7 cellular contexts compared by ENCODE assay signal in the genomic region with DNA sequence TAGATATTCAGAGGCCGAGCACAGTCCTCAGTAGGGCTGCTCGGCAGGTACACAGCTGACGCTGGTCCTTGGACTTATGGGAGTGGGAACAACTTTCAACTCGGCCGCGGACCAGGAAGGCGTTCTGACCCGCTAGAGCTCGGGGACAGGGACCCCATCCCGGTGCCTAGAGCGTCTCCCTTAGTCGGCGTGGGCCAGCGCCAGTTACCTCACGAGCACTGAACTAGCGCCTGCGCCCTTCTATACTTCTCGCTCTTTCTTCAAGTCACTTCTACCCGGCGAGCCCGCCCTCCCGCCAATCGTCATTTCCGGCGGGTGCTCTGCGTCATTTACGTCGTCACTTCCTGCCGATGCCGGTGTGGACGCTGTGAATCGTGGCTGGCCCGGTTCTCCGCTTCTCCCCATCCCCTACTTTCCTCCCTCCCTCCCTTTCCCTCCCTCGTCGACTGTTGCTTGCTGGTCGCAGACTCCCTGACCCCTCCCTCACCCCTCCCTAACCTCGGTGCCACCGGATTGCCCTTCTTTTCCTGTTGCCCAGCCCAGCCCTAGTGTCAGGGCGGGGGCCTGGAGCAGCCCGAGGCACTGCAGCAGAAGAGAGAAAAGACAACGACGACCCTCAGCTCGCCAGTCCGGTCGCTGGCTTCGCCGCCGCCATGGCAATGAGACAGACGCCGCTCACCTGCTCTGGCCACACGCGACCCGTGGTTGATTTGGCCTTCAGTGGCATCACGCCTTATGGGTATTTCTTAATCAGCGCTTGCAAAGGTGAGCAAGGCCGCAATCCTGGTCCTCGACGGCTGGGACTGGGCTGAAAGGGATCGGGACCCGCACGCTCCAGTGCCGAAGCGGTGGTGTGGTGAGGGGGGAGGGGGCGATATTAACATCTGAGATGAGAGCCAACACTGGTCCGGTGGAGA. TPM values are rescaled to one million over a fixed set of nuclear protein-coding genes. Genes with fewer than 3 reads are reported as not detected.
DNase-seq lines count a peak whose midpoint lies in the region; ATAC-seq and TF ChIP-seq lines count a peak whose summit lies in the region.

A gene with protein sequence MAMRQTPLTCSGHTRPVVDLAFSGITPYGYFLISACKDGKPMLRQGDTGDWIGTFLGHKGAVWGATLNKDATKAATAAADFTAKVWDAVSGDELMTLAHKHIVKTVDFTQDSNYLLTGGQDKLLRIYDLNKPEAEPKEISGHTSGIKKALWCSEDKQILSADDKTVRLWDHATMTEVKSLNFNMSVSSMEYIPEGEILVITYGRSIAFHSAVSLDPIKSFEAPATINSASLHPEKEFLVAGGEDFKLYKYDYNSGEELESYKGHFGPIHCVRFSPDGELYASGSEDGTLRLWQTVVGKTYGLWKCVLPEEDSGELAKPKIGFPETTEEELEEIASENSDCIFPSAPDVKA (plus strand): TSS at position 333 of the 917 bp plus-strand sequence. CDS start 321 bp downstream, at position 654.

- H2AFZ ChIP-seq in hepatocyte: peak within 1 kb of the TSS; percentile 81

- DNase-seq in NCI-H2081 (lab: John Stamatoyannopoulos, UW) (peak; percentile 96 to 98), T1000 (lab: John Stamatoyannopoulos, UW) (peak; percentile 94), astrocyte of the hippocampus (ENCODE audit: low read depth, low spot score) (peak; percentile 99), hepatocyte (ENCODE audit: low spot score) (peak; percentile 98), retina (peak; percentile 99)

- ATAC-seq in GM18508 (IDR thresholded peaks at IDR 0.05; ENCODE audit: insufficient read depth, unreplicated experiment) (peak; percentile 96), HG03025 (IDR thresholded peaks at IDR 0.05; ENCODE audit: low FRiP score, unreplicated experiment) (peak; percentile 98)

- TF ChIP-seq CTCF in hepatocyte (IDR thresholded peaks at IDR 0.05; ENCODE audit: poor library complexity): no peak

- H3K79me2 ChIP-seq in hepatocyte: peaks cover 49% of the 10 kb centered on the region

- no peaks in the 10 kb centered on the region for H3K9me2 ChIP-seq in hepatocyte (replicated peaks; ENCODE audit: insufficient read depth)

- H3K36me3 ChIP-seq in hepatocyte (replicated peaks; ENCODE audit: insufficient read depth, low read depth): no peaks in the 10 kb centered on the region

- H3K4me3 ChIP-seq in hepatocyte: peak within 1 kb of the TSS; percentile 90

- H3K4me2 ChIP-seq in hepatocyte: peak within 1 kb of the TSS; percentile 80

- H3K9me3 ChIP-seq in hepatocyte (ENCODE audit: low read depth): no peaks in the 10 kb centered on the region

- H3K27me3 ChIP-seq in hepatocyte: no peaks in the 10 kb centered on the region

- H4K20me1 ChIP-seq in hepatocyte (ENCODE audit: insufficient read depth, poor library complexity, severe bottlenecking): peaks cover 41% of the 10 kb centered on the region

- H3K27ac ChIP-seq in hepatocyte: peak within 1 kb of the TSS; percentile 99

- H3K4me1 ChIP-seq in hepatocyte (ENCODE audit: insufficient read depth): peaks cover 13% of the 10 kb centered on the region

- WGBS in hepatocyte (ENCODE audit: low lambda C conversion rate, missing lambda C conversion rate): 1% methylated on average over 50 of the region's 66 CpGs

RNA-seq across cellular contexts. Expression of the gene that starts here (rescaled TPM):
- total RNA-seq in hepatocyte: 133 and 154 TPM in 2 replicates
- 198 and 202 TPM in 2 replicates for polyA plus RNA-seq in hepatocyte

Comparison
In these comparisons a context has a peak if more than half of its experiments do, and no peak if none do; other contexts are left out.
1. Peak in every context shown above with its lines: DNase-seq, ATAC-seq, H3K4me3 ChIP-seq and H3K27ac ChIP-seq.